Comparison of ENCODE assay signal across 8 cellular contexts in the genomic region with DNA sequence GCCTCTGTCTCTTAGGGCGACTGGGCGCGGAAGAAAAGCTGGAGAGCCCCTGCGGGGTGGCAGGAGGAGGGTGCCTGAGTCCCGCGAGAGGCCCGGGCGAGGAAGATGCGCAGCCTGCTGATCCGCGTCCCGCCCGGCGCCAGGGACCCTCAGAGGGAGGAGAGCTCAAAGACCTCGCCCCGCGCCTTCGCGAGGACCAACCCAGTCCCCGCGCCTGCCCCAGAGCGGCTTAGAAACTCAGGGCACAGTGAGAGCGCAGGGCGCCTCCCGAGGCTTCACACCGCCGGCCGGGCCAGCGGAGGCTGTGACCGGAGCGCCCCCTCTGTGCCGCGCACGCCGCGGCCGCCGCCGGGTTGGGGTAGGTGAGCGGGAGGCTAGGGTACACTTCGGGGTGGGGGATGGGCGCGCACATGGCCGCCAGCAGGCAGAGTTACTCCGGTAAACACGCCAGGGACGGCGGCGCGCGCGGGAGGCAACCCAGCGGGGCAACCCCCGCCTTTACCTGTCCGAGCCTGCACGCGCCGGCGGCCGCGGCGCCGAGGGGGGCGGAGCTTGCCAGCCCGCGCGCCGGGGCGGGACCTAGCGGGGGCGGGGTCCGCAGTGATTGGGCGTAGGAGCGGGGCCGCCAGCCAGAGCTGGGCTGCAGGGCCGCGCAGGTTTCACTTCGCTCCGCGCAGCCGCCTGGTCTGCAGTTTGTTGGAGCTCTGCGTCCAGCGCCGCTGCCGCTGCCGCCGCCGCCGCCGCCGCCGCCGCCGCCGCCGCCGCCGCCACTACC.
DNase-seq lines count a peak whose midpoint lies in the region; TF ChIP-seq lines count a peak whose summit lies in the region.

A gene with protein sequence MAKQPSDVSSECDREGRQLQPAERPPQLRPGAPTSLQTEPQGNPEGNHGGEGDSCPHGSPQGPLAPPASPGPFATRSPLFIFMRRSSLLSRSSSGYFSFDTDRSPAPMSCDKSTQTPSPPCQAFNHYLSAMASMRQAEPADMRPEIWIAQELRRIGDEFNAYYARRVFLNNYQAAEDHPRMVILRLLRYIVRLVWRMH (plus strand): TSS at position 662 of the 775 bp plus-strand sequence. CDS start 2,832 bp downstream, outside the sequence.

- DNase-seq in EL, result peak; percentile 91
- DNase-seq in GOT3 (lab: John Stamatoyannopoulos, UW), result peak; percentile 57
- DNase-seq in LNCaP clone FGC (ENCODE audit: low read depth), result peak; percentile 70
- peak; percentile 91 for DNase-seq in RWPE1 (ENCODE audit: low spot score)
- DNase-seq in activated T-helper 1 cell treated with anti-CD3 and anti-CD28 coated beads, Interleukin-2, amount 50 U/mL, for 16 hours (ENCODE audit: low read depth in 1 of 2, low spot score in 1 of 2), result peak; percentile 71 to 84
- peak; percentile 94 for DNase-seq in fibroblast of pulmonary artery (ENCODE audit: low read depth)
- DNase-seq in nephron progenitor cell, result peak; percentile 93

- no peaks in the 10 kb centered on the region for H3K9me3 Mint-ChIP-seq in nephron progenitor cell
- no peaks in the 10 kb centered on the region for H3K9me3 Mint-ChIP-seq in stimulated activated naive CD8-positive, alpha-beta T cell treated with anti-CD3 and anti-CD28 coated beads, Interleukin-15, Interleukin-2, amounts not matched to agents 100 ng/mL and 50 ng/mL, for 24 hours

- CTCF ChIA-PET in RWPE1 (lab: Yijun Ruan, JAX), result interaction anchor here (0.5 kb wide), 1 partner anchor 420 kb away, joined by 5 read pairs; no protein-coding TSS in a partner anchor

- peaks cover 53% of the 10 kb centered on the region for H3K4me1 Mint-ChIP-seq in nephron progenitor cell
- peaks cover 68% of the 10 kb centered on the region for H3K4me1 Mint-ChIP-seq in stimulated activated naive CD8-positive, alpha-beta T cell treated with anti-CD3 and anti-CD28 coated beads, Interleukin-15, Interleukin-2, amounts not matched to agents 100 ng/mL and 50 ng/mL, for 24 hours (ENCODE audit: low read depth)

- H3K27me3 Mint-ChIP-seq in nephron progenitor cell (ENCODE audit: low read depth, poor library complexity), result peaks cover 51% of the 10 kb centered on the region
- H3K27me3 Mint-ChIP-seq in stimulated activated naive CD8-positive, alpha-beta T cell treated with anti-CD3 and anti-CD28 coated beads, Interleukin-15, Interleukin-2, amounts not matched to agents 100 ng/mL and 50 ng/mL, for 24 hours, result peaks cover 29% of the 10 kb centered on the region

- peak within 1 kb of the TSS; percentile 95 for H3K27ac Mint-ChIP-seq in nephron progenitor cell
- peak within 1 kb of the TSS; percentile 87 for H3K27ac Mint-ChIP-seq in stimulated activated naive CD8-positive, alpha-beta T cell treated with anti-CD3 and anti-CD28 coated beads, Interleukin-15, Interleukin-2, amounts not matched to agents 100 ng/mL and 50 ng/mL, for 24 hours

- H3K36me3 Mint-ChIP-seq in nephron progenitor cell (ENCODE audit: low read depth), result peaks cover 17% of the 10 kb centered on the region
- peaks cover 26% of the 10 kb centered on the region for H3K36me3 Mint-ChIP-seq in stimulated activated naive CD8-positive, alpha-beta T cell treated with anti-CD3 and anti-CD28 coated beads, Interleukin-15, Interleukin-2, amounts not matched to agents 100 ng/mL and 50 ng/mL, for 24 hours (ENCODE audit: low read depth)

- TF ChIP-seq CTCF in LNCaP clone FGC (IDR thresholded peaks at IDR 0.05; ENCODE audit: control insufficient read depth, extremely low read depth, insufficient read depth) (peak; percentile 45), RWPE1 (conservative IDR thresholded peaks at IDR 0.05; ENCODE audit: low read depth) (no peak), fibroblast of pulmonary artery (IDR thresholded peaks at IDR 0.05; ENCODE audit: low read length, missing control alignments) (no peak), nephron progenitor cell (IDR thresholded peaks at IDR 0.05) (no peak)

- H3K27ac ChIP-seq in RWPE1, result peak within 1 kb of the TSS; percentile 93

- POLR2A ChIA-PET in RWPE1 (lab: Yijun Ruan, JAX; ENCODE audit: low non-redundant PET), result interaction anchor here (0.6 to 1.4 kb wide), 5 partner anchors 13 to 307 kb away, joined by 3 to 5 read pairs (median 3); no protein-coding TSS in a partner anchor

- peak within 1 kb of the TSS; percentile 95 for H3K4me3 Mint-ChIP-seq in nephron progenitor cell
- peak within 1 kb of the TSS; percentile 94 for H3K4me3 Mint-ChIP-seq in stimulated activated naive CD8-positive, alpha-beta T cell treated with anti-CD3 and anti-CD28 coated beads, Interleukin-15, Interleukin-2, amounts not matched to agents 100 ng/mL and 50 ng/mL, for 24 hours

- H3K4me3 ChIP-seq in LNCaP clone FGC (ENCODE audit: low read depth, low read length) (peak within 1 kb of the TSS; percentile 86), fibroblast of pulmonary artery (replicated peaks; ENCODE audit: low read depth, low read length) (peak within 1 kb of the TSS; percentile 88)

Comparison
In these comparisons a context has a peak if more than half of its experiments do, and no peak if none do; other contexts are left out.
1. Peak in every context shown above with its lines: DNase-seq, H3K4me3 ChIP-seq and H3K27ac ChIP-seq.